Comparison of ENCODE assay signal across 11 cellular contexts in genomic region chr11:93526691-93527583, GRCh38. TPM values are rescaled to one million over a fixed set of nuclear protein-coding genes. Genes with fewer than 3 reads are reported as not detected.
DNase-seq lines count a peak whose midpoint lies in the region; ATAC-seq, FAIRE-seq and TF ChIP-seq lines count a peak whose summit lies in the region.
"Had no signal": no experiment of that assay in that cellular context is flagged by ENCODE, and none has a peak within 500 bp of the region (broad histone marks: within the 10 kb centered on the region; RNA-seq: fewer than 3 reads in every experiment).

No MANE protein-coding gene starts in this region.

- H3K4me1 Mint-ChIP-seq in progenitor cell of endocrine pancreas (ENCODE audit: low read depth): peaks cover 45% of the 10 kb centered on the region

- no peaks in the 10 kb centered on the region for H3K27me3 Mint-ChIP-seq in progenitor cell of endocrine pancreas
- H3K27me3 Mint-ChIP-seq: central memory CD8-positive, alpha-beta T cell had no signal

- ATAC-seq in GM21576 (IDR thresholded peaks at IDR 0.05; ENCODE audit: unreplicated experiment): peak; percentile 14
- ATAC-seq: Right ventricle myocardium inferior had no signal

- H3K27ac ChIP-seq in Peyer's patch (peak overlapping the region in 3 of 4 donors; percentile 31 to 52 (median 34)), Karpas-422 (ENCODE audit: low read length) (no peak overlapping the region)

- no peaks in the 10 kb centered on the region for H3K79me2 ChIP-seq in Karpas-422 (ENCODE audit: low read length)

- TF ChIP-seq POLR2A in Peyer's patch (IDR thresholded peaks at IDR 0.05): no peak

- DNase-seq in GM18507 (ENCODE audit: extremely low spot score, insufficient read length, low read depth) (no peak), Peyer's patch (no peak), progenitor cell of endocrine pancreas (ENCODE audit: low spot score, unreplicated experiment) (no peak), activated T-cell treated with anti-CD3 and anti-CD28 coated beads for 4 hours (no peak), Karpas-422 (no peak)
- DNase-seq in stimulated activated naive CD4-positive, alpha-beta T cell treated with Interleukin-2 at 50 U/mL for 16 hours (lab: John Stamatoyannopoulos, UW): no peak
- DNase-seq: foreskin fibroblast, NCI-H146 had no signal

- no peaks in the 10 kb centered on the region for H3K27me3 ChIP-seq in Peyer's patch
- H3K27me3 ChIP-seq in Karpas-422 (ENCODE audit: low read length): no peaks in the 10 kb centered on the region

- H3K4me3 ChIP-seq in Peyer's patch (no peak overlapping the region), Karpas-422 (ENCODE audit: low read length) (no peak overlapping the region)

- H3K4me2 ChIP-seq in Karpas-422 (ENCODE audit: low read depth, low read length, poor library complexity, severe bottlenecking): no peak overlapping the region

- no peaks in the 10 kb centered on the region for H3K9me3 Mint-ChIP-seq in progenitor cell of endocrine pancreas (ENCODE audit: low read depth)
- H3K9me3 Mint-ChIP-seq: central memory CD8-positive, alpha-beta T cell had no signal

- H3K36me3 Mint-ChIP-seq in progenitor cell of endocrine pancreas (ENCODE audit: insufficient read depth): peaks cover 2% of the 10 kb centered on the region

- no peaks in the 10 kb centered on the region for H3K9me2 ChIP-seq in Karpas-422 (replicated peaks; ENCODE audit: insufficient read depth, low read length)

- no peaks in the 10 kb centered on the region for H3K9me3 ChIP-seq in Peyer's patch
- no peaks in the 10 kb centered on the region for H3K9me3 ChIP-seq in Karpas-422 (ENCODE audit: low read length)

- H3K36me3 ChIP-seq in Peyer's patch (no peaks in the 10 kb centered on the region), Karpas-422 (ENCODE audit: insufficient read depth, low read length) (no peaks in the 10 kb centered on the region)

- no peak overlapping the region for H3K9ac ChIP-seq in Karpas-422 (ENCODE audit: low read length)

- H3K4me1 ChIP-seq in Peyer's patch: peaks cover 0 to 54% (median 5%) of the 10 kb centered on the region in 4 donors
- peaks cover 12% of the 10 kb centered on the region for H3K4me1 ChIP-seq in Karpas-422 (ENCODE audit: low read length)

- FAIRE-seq in GM18507 (lab: Jason Lieb, UNC): peak; percentile 12

- no peak overlapping the region for H2AFZ ChIP-seq in Karpas-422 (ENCODE audit: low read length)

- H3K27ac Mint-ChIP-seq in progenitor cell of endocrine pancreas: peak overlapping the region; percentile 64

- no peaks in the 10 kb centered on the region for H4K20me1 ChIP-seq in Karpas-422 (ENCODE audit: insufficient read depth, low read depth, low read length)

- H3K4me3 Mint-ChIP-seq in progenitor cell of endocrine pancreas (ENCODE audit: low read depth): no peak overlapping the region
- H3K4me3 Mint-ChIP-seq: central memory CD8-positive, alpha-beta T cell had no signal

- TF ChIP-seq CTCF in Peyer's patch (IDR thresholded peaks at IDR 0.05) (no peak), progenitor cell of endocrine pancreas (IDR thresholded peaks at IDR 0.05; ENCODE audit: unreplicated experiment) (no peak)

RNA-seq across cellular contexts. Expression of gene SMCO4, which starts 16.3 kb away (rescaled TPM):
- total RNA-seq in Peyer's patch: 10 to 100 TPM; 24.8 to 93.0 (median 40.2) TPM
- total RNA-seq in progenitor cell of endocrine pancreas: 25.9 and 26.5 TPM in 2 replicates
- not detected in 2 replicates for total RNA-seq in Karpas-422 (2014; rRNA removed; shearing (Covaris generic); ENCODE audit: low replicate concordance)

Comparison
In these comparisons a context has a peak if more than half of its experiments do, and no peak if none do; other contexts are left out.
1. RNA of gene SMCO4, which starts 16.3 kb away (total RNA-seq): 24.8 to 93.0 TPM in Peyer's patch and 25.9 to 26.5 TPM in progenitor cell of endocrine pancreas; not detected in Karpas-422; every median in the first group is over 10 times any median in the second.